ENCODE assay signal across 9 cellular contexts in the genomic region with DNA sequence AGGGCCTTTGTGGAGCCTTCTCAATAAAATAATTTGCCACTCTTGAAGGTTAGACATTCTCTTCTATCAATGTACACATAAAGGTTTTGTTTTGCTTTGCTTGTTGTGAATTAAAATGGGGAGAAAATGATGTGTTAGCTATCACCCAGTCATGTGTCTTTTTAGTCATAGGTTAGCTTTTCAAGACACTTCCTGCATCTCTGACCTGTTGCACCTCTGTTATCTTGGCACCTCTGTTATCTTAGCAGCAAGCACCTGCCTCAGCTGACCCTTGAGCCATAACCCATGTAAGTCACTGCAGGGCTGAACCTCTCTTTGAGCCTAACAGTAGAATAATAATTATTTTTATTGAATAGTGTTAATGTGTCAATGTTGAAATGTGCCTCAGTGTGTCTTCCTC. TPM values are rescaled to one million over a fixed set of nuclear protein-coding genes. Genes with fewer than 3 reads are reported as not detected.
A peak's percentile ranks its signal among the peaks of the same experiment; 100 is the strongest.
DNase-seq lines count a peak whose midpoint lies in the region; ATAC-seq and TF ChIP-seq lines count a peak whose summit lies in the region.
"Had no signal": no experiment of that assay in that cellular context is flagged by ENCODE, and none has a peak within 500 bp of the region (broad histone marks: within the 10 kb centered on the region; RNA-seq: fewer than 3 reads in every experiment).

No MANE protein-coding gene starts in this region.

- H3K4me1 Mint-ChIP-seq in nephron progenitor cell, result peaks cover 18% of the 10 kb centered on the region

- H3K4me3 ChIP-seq in BJ (ENCODE audit: low read depth, low read length) (0 out of 2 replicates have a peak overlapping the region, but pooled peaks have one; percentile 45), MM.1S (ENCODE audit: low read length) (peak overlapping the region; percentile 61), endocrine pancreas (ENCODE audit: control insufficient read depth, insufficient read depth, low read length) (peak overlapping the region; percentile 80)

- H3K79me2 ChIP-seq in MM.1S (ENCODE audit: low read length), result 0 out of 2 replicates have a peak, but pooled peaks cover 8% of the 10 kb centered on the region

- no peak overlapping the region for H3K27ac ChIP-seq in MM.1S (ENCODE audit: low read length)

- peak overlapping the region; percentile 90 for H3K4me3 Mint-ChIP-seq in nephron progenitor cell

- ATAC-seq in HG03432 (IDR thresholded peaks at IDR 0.05; ENCODE audit: unreplicated experiment), result no peak
- no peak for ATAC-seq in HG02571 (IDR thresholded peaks at IDR 0.05; ENCODE audit: unreplicated experiment)

- peaks cover 5% of the 10 kb centered on the region for H3K27me3 Mint-ChIP-seq in nephron progenitor cell (ENCODE audit: low read depth, poor library complexity)

- TF ChIP-seq CTCF in BJ (IDR thresholded peaks at IDR 0.05; ENCODE audit: insufficient read depth, low read depth, low read length) (no peak), MM.1S (IDR thresholded peaks at IDR 0.05; ENCODE audit: low read length) (no peak), nephron progenitor cell (IDR thresholded peaks at IDR 0.05) (no peak)

- no peak overlapping the region for H3K27ac Mint-ChIP-seq in nephron progenitor cell

- peaks cover 23% of the 10 kb centered on the region for H3F3A ChIP-seq in MM.1S (ENCODE audit: insufficient read depth, low read length)

- POLR2A ChIA-PET in BJ (lab: Charles Lee), result no interaction called here

- H3K27me3 ChIP-seq in BJ (ENCODE audit: control insufficient read depth, insufficient read depth, low read length), result no peaks in the 10 kb centered on the region
- H3K27me3 ChIP-seq in MM.1S (replicated peaks; ENCODE audit: insufficient read depth, low read length), result no peaks in the 10 kb centered on the region
- no peaks in the 10 kb centered on the region for H3K27me3 ChIP-seq in endocrine pancreas (ENCODE audit: control insufficient read depth, insufficient read depth, low read length)

- H2AFZ ChIP-seq in MM.1S (ENCODE audit: low read length), result no peak overlapping the region

- no peaks in the 10 kb centered on the region for H3K9me3 ChIP-seq in MM.1S (replicated peaks; ENCODE audit: insufficient read depth, low read length)
- no peaks in the 10 kb centered on the region for H3K9me3 ChIP-seq in endocrine pancreas (ENCODE audit: control insufficient read depth, low read length)

- H3K9ac ChIP-seq in MM.1S (ENCODE audit: low read length) (no peak overlapping the region), endocrine pancreas (ENCODE audit: control insufficient read depth, insufficient read depth, low read length) (no peak overlapping the region)

- H3K9me3 Mint-ChIP-seq in nephron progenitor cell, result no peaks in the 10 kb centered on the region

- CTCF ChIA-PET in BJ (lab: Yijun Ruan, JAX), result interaction anchor here (1.9 kb wide), 1 partner anchor 43 kb away, joined by 4 read pairs; no protein-coding TSS in a partner anchor

- no peaks in the 10 kb centered on the region for H4K20me1 ChIP-seq in MM.1S (ENCODE audit: insufficient read depth, low read length)

- no peaks in the 10 kb centered on the region for H3K36me3 ChIP-seq in BJ (ENCODE audit: control insufficient read depth, insufficient read depth, low read length)
- H3K36me3 ChIP-seq in MM.1S (replicated peaks; ENCODE audit: insufficient read depth, low read length), result no peaks in the 10 kb centered on the region
- no peaks in the 10 kb centered on the region for H3K36me3 ChIP-seq in endocrine pancreas (ENCODE audit: control insufficient read depth, insufficient read depth, low read length)

- H3K36me3 Mint-ChIP-seq in nephron progenitor cell (ENCODE audit: low read depth), result no peaks in the 10 kb centered on the region

- H3K4me2 ChIP-seq in MM.1S (ENCODE audit: low read depth, low read length), result peak overlapping the region; percentile 63

- no peak for DNase-seq in BJ (ENCODE audit: low read depth)
- no peak for DNase-seq in MM.1S
- no peak for DNase-seq in nephron progenitor cell
- no peak for DNase-seq in occipital lobe (lab: John Stamatoyannopoulos, UW)
- no peak for DNase-seq in NCI-H524 (lab: John Stamatoyannopoulos, UW)
- DNase-seq: amniotic stem cell had no signal

- peaks cover 29% of the 10 kb centered on the region for H3K4me1 ChIP-seq in MM.1S (ENCODE audit: low read length)
- peaks cover 8% of the 10 kb centered on the region for H3K4me1 ChIP-seq in endocrine pancreas (ENCODE audit: control insufficient read depth, insufficient read depth, low read length)

- no peaks in the 10 kb centered on the region for H3K9me2 ChIP-seq in MM.1S (replicated peaks; ENCODE audit: insufficient read depth, low read length)

RNA-seq across cellular contexts. Expression of a gene that starts 1.0 kb away (rescaled TPM):
- 0.65 and 0.87 TPM in 2 replicates for polyA plus RNA-seq in BJ (2011; rRNA removed)
- 0.98 and 1.1 TPM in 2 replicates for polyA minus RNA-seq in BJ (2011; rRNA and poly(A)+ RNA removed)
- 3.0 TPM for total RNA-seq in occipital lobe

RNA-seq across cellular contexts. Expression of a gene that starts 38.5 kb away (rescaled TPM):
- 4.9 and 11.6 TPM in 2 replicates for polyA plus RNA-seq in BJ (2011; rRNA removed)
- polyA minus RNA-seq in BJ (2011; rRNA and poly(A)+ RNA removed), result 3.8 and 7.4 TPM in 2 replicates
- total RNA-seq in occipital lobe, result 10.3 TPM
